ENCODE assay signal across 8 cellular contexts in genomic region chr13:40613192-40613818, GRCh38. TPM values are rescaled to one million over a fixed set of nuclear protein-coding genes. Genes with fewer than 3 reads are reported as not detected.
DNase-seq lines count a peak whose midpoint lies in the region; ATAC-seq and TF ChIP-seq lines count a peak whose summit lies in the region.

No MANE protein-coding gene starts in this region.

- H3K27me3 ChIP-seq in CD4-positive, alpha-beta memory T cell (ENCODE audit: insufficient read depth, low read length) = no peaks in the 10 kb centered on the region
- H3K27me3 ChIP-seq in left lung = no peaks in the 10 kb centered on the region

- peak overlapping the region; percentile 68 for H3K27ac ChIP-seq in CD4-positive, alpha-beta memory T cell (ENCODE audit: low read depth, low read length)
- H3K27ac ChIP-seq in left lung = peak overlapping the region in 1 of 2 donors; percentile 61
- H3K27ac ChIP-seq in substantia nigra (ENCODE audit: low read depth, low read length, poor library complexity, severe bottlenecking) = peak overlapping the region; percentile 18

- H3K4me1 Mint-ChIP-seq in CD4-positive, alpha-beta memory T cell = peaks cover 68 to 97% (median 88%) of the 10 kb centered on the region in 4 donors
- peaks cover 93% of the 10 kb centered on the region for H3K4me1 Mint-ChIP-seq in activated T-cell treated with anti-CD3 and anti-CD28 coated beads, Interleukin-2, amount 50 U/mL, for 4 hours (ENCODE audit: low read depth)

- no peaks in the 10 kb centered on the region for H3K27me3 Mint-ChIP-seq in CD4-positive, alpha-beta memory T cell
- H3K27me3 Mint-ChIP-seq in activated T-cell treated with anti-CD3 and anti-CD28 coated beads, Interleukin-2, amount 50 U/mL, for 4 hours (ENCODE audit: low read depth) = no peaks in the 10 kb centered on the region

- H3K9me3 Mint-ChIP-seq in CD4-positive, alpha-beta memory T cell = no peaks in the 10 kb centered on the region
- H3K9me3 Mint-ChIP-seq in activated T-cell treated with anti-CD3 and anti-CD28 coated beads, Interleukin-2, amount 50 U/mL, for 4 hours = no peaks in the 10 kb centered on the region

- no peaks in the 10 kb centered on the region for H3K36me3 ChIP-seq in CD4-positive, alpha-beta memory T cell (ENCODE audit: insufficient read depth, low read length)
- no peaks in the 10 kb centered on the region for H3K36me3 ChIP-seq in left lung

- intact Hi-C loops in CD4-positive, alpha-beta memory T cell (cut with micrococcal nuclease) = loop anchor here (1.0 to 5.0 kb wide), 4 partner anchors 9 to 426 kb away; no protein-coding TSS in a partner anchor
- intact Hi-C loops in left lung (cut with DNase I) = no loop called here

- peak overlapping the region in 1 of 2 donors; percentile 43 for H3K4me3 ChIP-seq in CD4-positive, alpha-beta memory T cell (ENCODE audit: low read length in 2 of 2)
- H3K4me3 ChIP-seq in left lung = no peak overlapping the region

- peak overlapping the region; percentile 81 to 94 (median 86) for H3K4me3 Mint-ChIP-seq in CD4-positive, alpha-beta memory T cell
- peak overlapping the region; percentile 69 for H3K4me3 Mint-ChIP-seq in activated T-cell treated with anti-CD3 and anti-CD28 coated beads, Interleukin-2, amount 50 U/mL, for 4 hours

- ATAC-seq in GM19467 (IDR thresholded peaks at IDR 0.05; ENCODE audit: unreplicated experiment) (peak; percentile 79), HG03469 (IDR thresholded peaks at IDR 0.05; ENCODE audit: unreplicated experiment) (peak; percentile 74), left lung (peak; percentile 71)
- ATAC-seq in activated T-cell treated with anti-CD3 and anti-CD28 coated beads, Interleukin-2, amount 50 U/mL, for 4 hours = peak; percentile 74 to 76

- CTCF ChIA-PET in CD4-positive, alpha-beta memory T cell (lab: Charles Lee; ENCODE audit: partially characterized antibody) = interaction anchor here (0.7 to 1.7 kb wide), 2 partner anchors 22 to 59 kb away, joined by 3 read pairs; no protein-coding TSS in a partner anchor

- H3K27ac Mint-ChIP-seq in CD4-positive, alpha-beta memory T cell = peak overlapping the region; percentile 89 to 99 (median 95)

- no peaks in the 10 kb centered on the region for H3K9me3 ChIP-seq in CD4-positive, alpha-beta memory T cell (ENCODE audit: control insufficient read depth in 1 of 2, low read length in 2 of 2)
- H3K9me3 ChIP-seq in left lung = no peaks in the 10 kb centered on the region

- TF ChIP-seq CTCF in left lung (IDR thresholded peaks at IDR 0.05) = no peak

- DNase-seq in CD4-positive, alpha-beta memory T cell = peak; percentile 78 to 85 (median 84)
- peak; percentile 32 for DNase-seq in activated T-cell treated with anti-CD3 and anti-CD28 coated beads, Interleukin-2, amount 50 U/mL, for 4 hours
- no peak for DNase-seq in left lung
- peak in 21 of 49 donors; percentile 6 to 54 (median 17) for DNase-seq in substantia nigra (lab: John Stamatoyannopoulos, UW)
- no peak for DNase-seq in cerebellar cortex (ENCODE audit: low spot score)
- no peak for DNase-seq in ureter (ENCODE audit: low spot score)

- POLR2A ChIA-PET in CD4-positive, alpha-beta memory T cell (lab: Charles Lee; ENCODE audit: partially characterized antibody) = interaction anchor here (0.6 to 4.9 kb wide), 26 partner anchors 9 to 836 kb away, joined by 3 to 49 read pairs (median 4); partner anchors contain the start of gene FOXO1

- H3K4me1 ChIP-seq in CD4-positive, alpha-beta memory T cell (ENCODE audit: insufficient read depth, low read length) = peaks cover 96% of the 10 kb centered on the region
- H3K4me1 ChIP-seq in left lung = peaks cover 0 to 39% of the 10 kb centered on the region in 2 donors

- H3K36me3 Mint-ChIP-seq in CD4-positive, alpha-beta memory T cell = peaks cover 4 to 10% of the 10 kb centered on the region in 2 donors
- peaks cover 15% of the 10 kb centered on the region for H3K36me3 Mint-ChIP-seq in activated T-cell treated with anti-CD3 and anti-CD28 coated beads, Interleukin-2, amount 50 U/mL, for 4 hours (ENCODE audit: insufficient read depth)

RNA-seq across cellular contexts. Expression of gene FOXO1, which starts 53.1 kb away (rescaled TPM):
- 10 to 100 TPM; 68.0 to 68.4 TPM for total RNA-seq in CD4-positive, alpha-beta memory T cell
- polyA plus RNA-seq in CD4-positive, alpha-beta memory T cell = 10 to 100 TPM; 35.2 to 72.3 TPM
- 10 to 100 TPM; 61.1 to 64.0 (median 62.7) TPM for total RNA-seq in activated T-cell treated with anti-CD3 and anti-CD28 coated beads, Interleukin-2, amount 50 U/mL, for 4 hours
- total RNA-seq in left lung (10 to 100 TPM; 19.3 to 24.0 TPM), ureter (31.4 TPM)

Comparison
In these comparisons a context has a peak if more than half of its experiments do, and no peak if none do; other contexts are left out.
1. DNase-seq: peak in CD4-positive, alpha-beta memory T cell (5 of 5) and activated T-cell treated with anti-CD3 and anti-CD28 coated beads, Interleukin-2, amount 50 U/mL, for 4 hours (single experiment); none in left lung (0 of 2), cerebellar cortex (single experiment) and ureter (single experiment).
2. Peak in every context shown above with its lines, with median percentiles within 50 percentile points of each other: ATAC-seq.